Comparison of ENCODE assay signal across 8 cellular contexts in the genomic region with DNA sequence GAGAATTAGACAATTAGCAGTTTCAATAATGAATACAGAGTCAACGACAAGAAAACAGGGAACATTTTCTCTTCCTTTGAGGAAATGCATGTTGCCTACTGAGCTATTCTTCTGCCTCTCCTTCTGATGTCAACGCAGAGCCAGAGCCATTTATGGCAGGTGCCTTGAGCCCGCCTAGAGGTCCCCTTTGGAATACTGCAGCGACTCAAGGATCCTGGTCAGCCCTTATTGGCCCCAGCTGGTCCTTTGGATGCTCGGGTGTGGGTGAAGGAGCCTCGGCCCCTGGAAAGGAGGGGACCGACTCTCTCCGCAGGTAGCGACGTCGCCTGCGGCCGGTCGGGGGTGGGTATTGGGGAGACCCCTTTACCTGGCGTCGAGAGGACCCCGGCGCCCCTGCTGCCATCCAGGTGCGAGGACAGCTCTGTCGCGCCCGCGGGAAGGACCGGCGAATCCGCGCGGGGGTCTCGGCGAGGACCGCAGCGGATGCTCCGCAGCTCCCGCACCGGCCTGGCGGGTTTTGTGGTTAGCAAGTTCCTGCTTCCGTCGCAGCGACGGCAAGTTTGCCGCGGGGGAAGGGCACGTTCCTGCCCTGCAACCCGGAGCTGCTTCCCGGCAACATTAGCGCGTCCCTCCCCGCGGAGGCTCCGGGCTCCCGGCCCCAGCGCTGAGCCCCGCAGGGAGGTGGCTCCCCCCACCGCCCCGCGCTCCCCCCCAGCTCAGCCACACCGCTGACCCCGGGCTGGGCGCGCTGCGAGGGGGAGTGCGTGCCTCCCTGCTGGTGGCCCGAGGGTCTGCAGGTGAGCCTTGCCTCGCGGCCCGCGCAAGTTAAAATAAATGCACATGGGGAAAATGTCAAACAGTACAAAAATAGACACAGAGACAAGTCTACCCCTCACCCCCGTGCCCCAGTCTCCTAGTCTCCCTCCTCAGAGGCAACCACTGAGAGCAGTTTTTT. TPM values are rescaled to one million over a fixed set of nuclear protein-coding genes. Genes with fewer than 3 reads are reported as not detected.
DNase-seq lines count a peak whose midpoint lies in the region; ATAC-seq and TF ChIP-seq lines count a peak whose summit lies in the region.

A gene (minus strand): TSS at position 532 of the 955 bp plus-strand sequence. CDS start 6,928 bp downstream, outside the sequence.

- peak within 1 kb of the TSS; percentile 60 for H3K4me3 ChIP-seq in colonic mucosa

- peak within 1 kb of the TSS; percentile 76 to 94 for H3K9ac ChIP-seq in colonic mucosa (ENCODE audit: low read depth in 2 of 2, low read length in 2 of 2)

- ATAC-seq in activated CD4-positive, alpha-beta T cell treated with anti-CD3 and anti-CD28 coated beads for 36 hours = peak; percentile 77
- ATAC-seq in GM19324 (IDR thresholded peaks at IDR 0.05; ENCODE audit: low FRiP score, unreplicated experiment) = no peak

- CTCF ChIA-PET in activated CD4-positive, alpha-beta T cell treated with anti-CD3 and anti-CD28 coated beads for 36 hours (lab: Charles Lee) = interaction anchor here (0.6 to 3.4 kb wide), 11 partner anchors 8 to 696 kb away, joined by 3 to 10 read pairs (median 3); no protein-coding TSS in a partner anchor

- no peaks in the 10 kb centered on the region for H3K9me3 Mint-ChIP-seq in activated CD4-positive, alpha-beta T cell treated with anti-CD3 and anti-CD28 coated beads for 36 hours (ENCODE audit: low read depth)

- H3K27me3 Mint-ChIP-seq in activated CD4-positive, alpha-beta T cell treated with anti-CD3 and anti-CD28 coated beads for 36 hours = no peaks in the 10 kb centered on the region

- H3K9me3 ChIP-seq in colonic mucosa = no peaks in the 10 kb centered on the region

- peak; percentile 26 for TF ChIP-seq CTCF in colonic mucosa (IDR thresholded peaks at IDR 0.05)

- H3K4me1 Mint-ChIP-seq in activated CD4-positive, alpha-beta T cell treated with anti-CD3 and anti-CD28 coated beads for 36 hours = peaks cover 26% of the 10 kb centered on the region

- intact Hi-C loops in activated CD4-positive, alpha-beta T cell treated with anti-CD3 and anti-CD28 coated beads for 36 hours (cut with DNase I, micrococcal nuclease) = loop anchor here in 1 of 2 experiments (10.0 kb wide), 1 partner anchor 845 kb away; a partner anchor contains a TSS
- intact Hi-C loops in colonic mucosa (cut with DNase I) = no loop called here

- H3K27me3 ChIP-seq in colonic mucosa = no peaks in the 10 kb centered on the region
- no peaks in the 10 kb centered on the region for H3K27me3 ChIP-seq in layer of hippocampus (ENCODE audit: control insufficient read depth, insufficient read depth, low read length)

- H3K36me3 ChIP-seq in colonic mucosa = no peaks in the 10 kb centered on the region

- DNase-seq in DMS 273 (lab: John Stamatoyannopoulos, UW; ENCODE audit: unreplicated experiment) (peak; percentile 68), DMS 273 treated with DMSO at 0.1 percent for 48 hours (lab: John Stamatoyannopoulos, UW) (no peak), NCI-H187 (lab: John Stamatoyannopoulos, UW) (peak; percentile 36 to 51), colonic mucosa (peak; percentile 81)
- DNase-seq in activated CD4-positive, alpha-beta T cell treated with anti-CD3 and anti-CD28 coated beads for 36 hours = peak; percentile 76
- peak; percentile 18 to 29 for DNase-seq in stimulated activated CD4-positive, alpha-beta T cell treated with anti-CD3 and anti-CD28 coated beads, Interleukin-1b, Interleukin-23, amount 100 ng/mL, for 4 hours (ENCODE audit: low read depth in 2 of 2)

- peak within 1 kb of the TSS; percentile 45 for H3K27ac Mint-ChIP-seq in activated CD4-positive, alpha-beta T cell treated with anti-CD3 and anti-CD28 coated beads for 36 hours

- peak within 1 kb of the TSS; percentile 88 for H3K27ac ChIP-seq in colonic mucosa
- H3K27ac ChIP-seq in layer of hippocampus (ENCODE audit: low read depth, low read length) = peak within 1 kb of the TSS; percentile 69

- POLR2A ChIA-PET in activated CD4-positive, alpha-beta T cell treated with anti-CD3 and anti-CD28 coated beads for 36 hours (lab: Charles Lee) = no interaction called here

- no peaks in the 10 kb centered on the region for H3K36me3 Mint-ChIP-seq in activated CD4-positive, alpha-beta T cell treated with anti-CD3 and anti-CD28 coated beads for 36 hours (ENCODE audit: low read depth)

- no peaks in the 10 kb centered on the region for H3K4me1 ChIP-seq in colonic mucosa

- H3K4me3 Mint-ChIP-seq in activated CD4-positive, alpha-beta T cell treated with anti-CD3 and anti-CD28 coated beads for 36 hours = peak within 1 kb of the TSS; percentile 62

RNA-seq across cellular contexts. Expression of the gene that starts here (rescaled TPM):
- 1 to 10 TPM; 2.2 to 2.5 TPM for total RNA-seq in activated CD4-positive, alpha-beta T cell treated with anti-CD3 and anti-CD28 coated beads for 36 hours
- total RNA-seq in colonic mucosa = 10 to 100 TPM; 63.6 to 66.0 TPM

Comparison
In these comparisons a context has a peak if more than half of its experiments do, and no peak if none do; other contexts are left out.
1. RNA of the gene that starts here (total RNA-seq): 63.6 to 66.0 TPM in colonic mucosa; 2.2 to 2.5 TPM in activated CD4-positive, alpha-beta T cell treated with anti-CD3 and anti-CD28 coated beads for 36 hours; every median in the first group is over 10 times any median in the second.